20 cellular contexts compared by ENCODE assay signal in the genomic region with DNA sequence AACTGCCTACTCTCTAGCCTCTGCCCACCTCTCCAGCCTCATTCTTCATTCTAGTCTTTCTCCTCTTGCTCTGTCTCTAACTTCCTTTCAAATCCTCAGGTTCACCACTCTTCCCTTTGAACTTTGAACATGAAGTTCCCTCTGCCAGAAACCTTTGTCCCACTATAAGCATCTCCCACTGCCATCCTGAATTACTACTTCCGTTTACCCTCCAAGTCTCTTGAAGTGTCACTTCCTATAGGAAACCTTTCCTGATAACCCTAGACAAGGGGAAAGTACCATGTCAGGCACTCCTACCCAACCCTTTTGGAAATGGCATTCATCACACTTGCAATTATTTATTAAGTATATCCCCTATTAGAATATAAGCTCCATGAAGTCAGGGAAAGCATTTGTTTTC. TPM values are rescaled to one million over a fixed set of nuclear protein-coding genes. Genes with fewer than 3 reads are reported as not detected.
DNase-seq lines count a peak whose midpoint lies in the region; ATAC-seq, FAIRE-seq and TF ChIP-seq lines count a peak whose summit lies in the region.
"Had no signal": no experiment of that assay in that cellular context is flagged by ENCODE, and none has a peak within 500 bp of the region (broad histone marks: within the 10 kb centered on the region; RNA-seq: fewer than 3 reads in every experiment).

No MANE protein-coding gene starts in this region.

- no peak overlapping the region for H3K18ac ChIP-seq in mesenchymal stem cell (ENCODE audit: low read depth in 1 of 2, low read length in 2 of 2)

- FAIRE-seq in pancreas (lab: Jason Lieb, UNC): no peak
- FAIRE-seq: A549 had no signal

- no peak overlapping the region for H3K23ac ChIP-seq in mesenchymal stem cell (ENCODE audit: low read length in 2 of 2)

- H3K4ac ChIP-seq in mesenchymal stem cell (ENCODE audit: low read depth in 1 of 2, low read length in 2 of 2): no peak overlapping the region

- CTCF ChIA-PET in OCI-LY7 (lab: Charles Lee; ENCODE audit: unreplicated experiment) (interaction anchor here (1.0 to 1.4 kb wide), 2 partner anchors 83 to 111 kb away, joined by 4 read pairs; no protein-coding TSS in a partner anchor), WTC11 (lab: Charles Lee) (no interaction called here)

- H3K27me3 ChIP-seq in left ventricle myocardium inferior (ENCODE audit: low read depth) (no peaks in the 10 kb centered on the region), mesenchymal stem cell (ENCODE audit: control insufficient read depth in 1 of 2, insufficient read depth in 1 of 2, low read length in 2 of 2) (no peaks in the 10 kb centered on the region), ascending aorta (no peaks in the 10 kb centered on the region), pancreas (no peaks in the 10 kb centered on the region)
- H3K27me3 ChIP-seq: hepatocyte had no signal

- no peak overlapping the region for H3K9ac ChIP-seq in mesenchymal stem cell (ENCODE audit: low read length)
- H3K9ac ChIP-seq: BLaER1 had no signal

- peaks cover 38 to 64% of the 10 kb centered on the region in 2 donors for H3K4me1 Mint-ChIP-seq in stimulated activated naive B cell treated with anti-CD40 and anti-IgM and Interleukin-4, amounts not matched to agents 10 μg/mL and 1 μg/mL and 100 μg/mL, for 72 hours
- H3K4me1 Mint-ChIP-seq in WTC11: peaks cover 33% of the 10 kb centered on the region

- H2AK5ac ChIP-seq in mesenchymal stem cell (ENCODE audit: low read length, severe bottlenecking): peak overlapping the region; percentile 80

- no TSS peak for BruUV-seq in OCI-LY7 (replicated peaks; lab: Mats Ljungman, UMichigan)

- H2AFZ ChIP-seq in OCI-LY7 (ENCODE audit: low read length) (no peak overlapping the region), mesenchymal stem cell (ENCODE audit: low read depth, low read length) (no peak overlapping the region)
- H2AFZ ChIP-seq: hepatocyte had no signal

- 64% methylated on average over 1 of the region's 1 CpG for WGBS in mesenchymal stem cell
- whole genome bisulfite sequencing in pancreas, 2 donors: 84 to 88% methylated on average over 1 of the region's 1 CpG

- H3K4me3 ChIP-seq in left ventricle myocardium inferior: no peak overlapping the region
- peak overlapping the region; percentile 86 for H3K4me3 ChIP-seq in OCI-LY7 (ENCODE audit: low read depth, low read length, poor library complexity, severe bottlenecking)
- H3K4me3 ChIP-seq in mesenchymal stem cell (ENCODE audit: insufficient read depth in 1 of 2, low read depth in 1 of 2, low read length in 2 of 2): no peak overlapping the region
- H3K4me3 ChIP-seq in ascending aorta: no peak overlapping the region
- H3K4me3 ChIP-seq in pancreas: no peak overlapping the region
- H3K4me3 ChIP-seq: A549, BLaER1, HAP-1, hepatocyte, mucosa of descending colon, SK-N-MC had no signal

- no peak overlapping the region for H3K4me3 Mint-ChIP-seq in stimulated activated naive B cell treated with anti-CD40 and anti-IgM and Interleukin-4, amounts not matched to agents 10 μg/mL and 1 μg/mL and 100 μg/mL, for 72 hours
- no peak overlapping the region for H3K4me3 Mint-ChIP-seq in WTC11
- H3K4me3 Mint-ChIP-seq: activated B cell treated with CpG ODN at 0.5 μM for 24 hours; activated CD4-positive, alpha-beta memory T cell treated with anti-CD3 and anti-CD28 coated beads for 36 hours; dendritic cell treated with granulocyte-macrophage colony-stimulating factor and Interleukin-4, amounts not matched to agents 40 ng/mL and 50 ng/mL, for 4 days had no signal

- no peak overlapping the region for H3K14ac ChIP-seq in mesenchymal stem cell (ENCODE audit: low read length in 2 of 2)

- H3K79me1 ChIP-seq in mesenchymal stem cell (replicated peaks; ENCODE audit: low read length, poor library complexity, severe bottlenecking): peaks cover 4% of the 10 kb centered on the region

- peaks cover 1% of the 10 kb centered on the region for H3K36me3 ChIP-seq in left ventricle myocardium inferior
- H3K36me3 ChIP-seq in OCI-LY7 (ENCODE audit: insufficient read depth, low read length): peaks cover 41% of the 10 kb centered on the region
- H3K36me3 ChIP-seq in mesenchymal stem cell (ENCODE audit: control insufficient read depth in 1 of 2, insufficient read depth in 2 of 2, low read depth in 1 of 2, low read length in 2 of 2): peaks cover 0 to 3% of the 10 kb centered on the region in 2 experiments
- no peaks in the 10 kb centered on the region for H3K36me3 ChIP-seq in ascending aorta
- no peaks in the 10 kb centered on the region for H3K36me3 ChIP-seq in pancreas

- no peaks in the 10 kb centered on the region for H3K9me3 ChIP-seq in left ventricle myocardium inferior (replicated peaks)
- H3K9me3 ChIP-seq in OCI-LY7 (ENCODE audit: low read length): peaks cover 13% of the 10 kb centered on the region; the same call in 1 of the 2 replicates
- H3K9me3 ChIP-seq in mesenchymal stem cell (ENCODE audit: control insufficient read depth, low read length): no peaks in the 10 kb centered on the region
- H3K9me3 ChIP-seq in ascending aorta: no peaks in the 10 kb centered on the region
- H3K9me3 ChIP-seq in pancreas: no peaks in the 10 kb centered on the region
- H3K9me3 ChIP-seq: A549, BLaER1, HAP-1, mucosa of descending colon had no signal

- no peak overlapping the region for H4K8ac ChIP-seq in mesenchymal stem cell (ENCODE audit: low read length)

- H3K4me2 ChIP-seq in OCI-LY7 (ENCODE audit: low read length) (peak overlapping the region; percentile 88), mesenchymal stem cell (ENCODE audit: low read length, poor library complexity, severe bottlenecking) (no peak overlapping the region)
- H3K4me2 ChIP-seq: BLaER1 had no signal

- POLR2A ChIA-PET in OCI-LY7 (lab: Charles Lee): interaction anchor here (0.6 to 2.1 kb wide), 11 partner anchors 14 to 160 kb away, joined by 3 to 19 read pairs (median 3); no protein-coding TSS in a partner anchor
- POLR2A ChIA-PET in WTC11 (lab: Charles Lee): interaction anchor here (1.3 kb wide), 1 partner anchor 88 kb away, joined by 4 read pairs; the partner anchor contains the start of gene PCF11

- no peaks in the 10 kb centered on the region for H3K9me2 ChIP-seq in OCI-LY7 (ENCODE audit: insufficient read depth, low read length)

- no peak overlapping the region for H2BK12ac ChIP-seq in mesenchymal stem cell (ENCODE audit: low read length in 2 of 2)

- H2BK15ac ChIP-seq in mesenchymal stem cell (ENCODE audit: low read depth, poor library complexity, severe bottlenecking): no peak overlapping the region

- TF ChIP-seq CTCF in left ventricle myocardium inferior (IDR thresholded peaks at IDR 0.05; ENCODE audit: borderline replicate concordance) (no peak), OCI-LY7 (conservative IDR thresholded peaks at IDR 0.05; ENCODE audit: low read length) (no peak), ascending aorta (IDR thresholded peaks at IDR 0.05) (no peak), pancreas (IDR thresholded peaks at IDR 0.05) (no peak), WTC11 (IDR thresholded peaks at IDR 0.05) (no peak)

- no peak for DNase-seq in left ventricle myocardium inferior
- DNase-seq in Right ventricle myocardium superior: no peak
- DNase-seq in OCI-LY7 (ENCODE audit: low spot score): no peak
- no peak for DNase-seq in mesenchymal stem cell
- no peak for DNase-seq in stimulated activated naive B cell treated with anti-CD40 and anti-IgM and Interleukin-4, amounts not matched to agents 10 μg/mL and 1 μg/mL and 100 μg/mL, for 72 hours
- DNase-seq in ascending aorta (ENCODE audit: low spot score in 2 of 2): no peak
- DNase-seq in pancreas: no peak
- DNase-seq in WTC11 (ENCODE audit: low spot score): no peak
- DNase-seq: activated B cell treated with CpG ODN at 0.5 μM for 24 hours; activated CD4-positive, alpha-beta memory T cell treated with anti-CD3 and anti-CD28 coated beads for 36 hours; amygdala; mucosa of descending colon; NCI-H510A treated with DMSO at 0.1 percent for 48 hours; stimulated activated CD4-positive, alpha-beta T cell treated with anti-CD3 and anti-CD28 coated beads, Interleukin-15, amount 100 ng/mL, for 24 hours had no signal

- intact Hi-C loops in left ventricle myocardium inferior (cut with micrococcal nuclease): loop anchor here (10.0 kb wide), 1 partner anchor 64 kb away; no protein-coding TSS in a partner anchor
- intact Hi-C loops in Right ventricle myocardium superior (cut with DNase I): no loop called here
- intact Hi-C loops in OCI-LY7 (cut with micrococcal nuclease; ENCODE audit: unreplicated experiment): no loop called here
- intact Hi-C loops in ascending aorta (cut with DNase I): no loop called here
- intact Hi-C loops in pancreas (cut with DNase I): no loop called here

- no peak overlapping the region for H2BK5ac ChIP-seq in mesenchymal stem cell (ENCODE audit: low read depth, low read length, poor library complexity, severe bottlenecking)

- peaks cover 39 to 44% of the 10 kb centered on the region in 2 donors for H3K36me3 Mint-ChIP-seq in stimulated activated naive B cell treated with anti-CD40 and anti-IgM and Interleukin-4, amounts not matched to agents 10 μg/mL and 1 μg/mL and 100 μg/mL, for 72 hours
- H3K36me3 Mint-ChIP-seq in WTC11: peaks cover 8% of the 10 kb centered on the region

- peaks cover 96% of the 10 kb centered on the region for H3K79me2 ChIP-seq in OCI-LY7 (ENCODE audit: insufficient read depth, low read depth, low read length)

- H3K27ac ChIP-seq in left ventricle myocardium inferior (replicated peaks) (peak overlapping the region; percentile 95), OCI-LY7 (ENCODE audit: low read depth, low read length, poor library complexity, severe bottlenecking) (peak overlapping the region; percentile 70), mesenchymal stem cell (ENCODE audit: low read length, poor library complexity, severe bottlenecking) (no peak overlapping the region), ascending aorta (peak overlapping the region in 1 of 2 donors; percentile 94), pancreas (no peak overlapping the region)
- H3K27ac ChIP-seq: BLaER1, hepatocyte, SK-N-MC had no signal

- H3K9me3 Mint-ChIP-seq in stimulated activated naive B cell treated with anti-CD40 and anti-IgM and Interleukin-4, amounts not matched to agents 10 μg/mL and 1 μg/mL and 100 μg/mL, for 72 hours: peaks cover 2 to 7% of the 10 kb centered on the region in 2 donors
- H3K9me3 Mint-ChIP-seq in WTC11: no peaks in the 10 kb centered on the region
- H3K9me3 Mint-ChIP-seq: activated B cell treated with CpG ODN at 0.5 μM for 24 hours; activated CD4-positive, alpha-beta memory T cell treated with anti-CD3 and anti-CD28 coated beads for 36 hours; dendritic cell treated with granulocyte-macrophage colony-stimulating factor and Interleukin-4, amounts not matched to agents 40 ng/mL and 50 ng/mL, for 4 days had no signal

- H4K91ac ChIP-seq in mesenchymal stem cell (ENCODE audit: low read length): no peak overlapping the region

- no peak overlapping the region for H2BK120ac ChIP-seq in mesenchymal stem cell (ENCODE audit: low read depth, low read length)

- H3K27me3 Mint-ChIP-seq in stimulated activated naive B cell treated with anti-CD40 and anti-IgM and Interleukin-4, amounts not matched to agents 10 μg/mL and 1 μg/mL and 100 μg/mL, for 72 hours: no peaks in the 10 kb centered on the region
- no peaks in the 10 kb centered on the region for H3K27me3 Mint-ChIP-seq in WTC11 (ENCODE audit: low read depth)
- H3K27me3 Mint-ChIP-seq: activated B cell treated with CpG ODN at 0.5 μM for 24 hours; activated CD4-positive, alpha-beta memory T cell treated with anti-CD3 and anti-CD28 coated beads for 36 hours had no signal

- H4K20me1 ChIP-seq in OCI-LY7 (ENCODE audit: insufficient read depth, low read length): no peaks in the 10 kb centered on the region

- H3K4me1 ChIP-seq in left ventricle myocardium inferior: peaks cover 81% of the 10 kb centered on the region
- H3K4me1 ChIP-seq in OCI-LY7 (ENCODE audit: insufficient read depth, low read length, poor library complexity, severe bottlenecking): peaks cover 63% of the 10 kb centered on the region
- peaks cover 10% of the 10 kb centered on the region for H3K4me1 ChIP-seq in mesenchymal stem cell (ENCODE audit: control insufficient read depth, insufficient read depth, low read depth, low read length)
- peaks cover 11 to 19% of the 10 kb centered on the region in 2 donors for H3K4me1 ChIP-seq in ascending aorta
- peaks cover 0 to 17% (median 9%) of the 10 kb centered on the region in 3 donors for H3K4me1 ChIP-seq in pancreas

- peak overlapping the region; percentile 72 for H3K27ac Mint-ChIP-seq in stimulated activated naive B cell treated with anti-CD40 and anti-IgM and Interleukin-4, amounts not matched to agents 10 μg/mL and 1 μg/mL and 100 μg/mL, for 72 hours
- H3K27ac Mint-ChIP-seq in WTC11: no peak overlapping the region
- H3K27ac Mint-ChIP-seq: activated B cell treated with CpG ODN at 0.5 μM for 24 hours; activated CD4-positive, alpha-beta memory T cell treated with anti-CD3 and anti-CD28 coated beads for 36 hours; dendritic cell treated with granulocyte-macrophage colony-stimulating factor and Interleukin-4, amounts not matched to agents 40 ng/mL and 50 ng/mL, for 4 days had no signal

- ATAC-seq in Right ventricle myocardium superior (ENCODE audit: poor library complexity) (no peak), pancreas (no peak), WTC11 (no peak)
- ATAC-seq in stimulated activated naive B cell treated with anti-CD40 and anti-IgM and Interleukin-4, amounts not matched to agents 10 μg/mL and 1 μg/mL and 100 μg/mL, for 72 hours (replicated peaks): no peak
- ATAC-seq: A549, mucosa of descending colon had no signal

RNA-seq across cellular contexts. Expression of gene RAB30, which starts 3.1 kb away (rescaled TPM):
- total RNA-seq in left ventricle myocardium inferior (24.7 TPM), Right ventricle myocardium superior (24.2 TPM), OCI-LY7 (2022) (132 TPM in 2 replicates), ascending aorta (7.7 TPM), pancreas (1 to 10 TPM; 4.0 to 6.7 (median 5.3) TPM), WTC11 (2021) (6.2 to 7.5 TPM (median 6.7 TPM) in 3 replicates)
- 27.1 and 33.3 TPM in 2 replicates for total RNA-seq in OCI-LY7 (2014; rRNA removed; shearing (Covaris generic))
- polyA plus RNA-seq in mesenchymal stem cell (2013, experiment 1 of 2): 5.8 TPM
- 5.6 TPM for polyA plus RNA-seq in mesenchymal stem cell (2013, experiment 2 of 2)
- 1 to 10 TPM; 1.0 to 1.5 TPM for polyA plus RNA-seq in pancreas

Comparison
In these comparisons a context has a peak if more than half of its experiments do, and no peak if none do; other contexts are left out.
1. H3K27ac ChIP-seq: peak in left ventricle myocardium inferior (single experiment) and OCI-LY7 (single experiment); none in mesenchymal stem cell (single experiment) and pancreas (0 of 4).